21 cellular contexts compared by ENCODE assay signal in genomic region chr3:10396083-10396482, GRCh38.
A peak's percentile ranks its signal among the peaks of the same experiment; 100 is the strongest.
DNase-seq lines count a peak whose midpoint lies in the region; ATAC-seq, FAIRE-seq and TF ChIP-seq lines count a peak whose summit lies in the region.
"Had no signal": no experiment of that assay in that cellular context is flagged by ENCODE, and none has a peak within 500 bp of the region (broad histone marks: within the 10 kb centered on the region; RNA-seq: fewer than 3 reads in every experiment).

No MANE protein-coding gene starts in this region.

- DNase-seq in Right ventricle myocardium inferior (ENCODE audit: missing footprints) = peak; percentile 33
- no peak for DNase-seq in left ventricle myocardium inferior
- DNase-seq in H1 (ENCODE audit: low read depth in 1 of 2, low spot score in 2 of 2) = no peak
- no peak for DNase-seq in retina
- no peak for DNase-seq in HEK293T (ENCODE audit: extremely low spot score)
- no peak for DNase-seq in foreskin melanocyte
- DNase-seq: activated CD4-positive, alpha-beta T cell treated with anti-CD3 and anti-CD28 coated beads for 1 hour; caudate nucleus; gastrocnemius medialis; H7; islet precursor cell; KG1; natural killer cell; NCI-H1048; NCI-H2029 treated with DMSO at 0.1 percent for 48 hours; NCI-H345 had no signal

- H4K5ac ChIP-seq in H1 (ENCODE audit: insufficient read length, low read depth, low read length) = no peak overlapping the region

- no peak overlapping the region for H3K23ac ChIP-seq in H1 (ENCODE audit: insufficient read length)

- H4K20me1 ChIP-seq in OCI-LY3 (ENCODE audit: insufficient read depth, low read length) (no peaks in the 10 kb centered on the region), H1 (replicated peaks in 1 of 2; ENCODE audit: control insufficient read depth in 1 of 2, insufficient read depth in 2 of 2, low read length in 2 of 2) (no peaks in the 10 kb centered on the region)

- WGBS in H1 (ENCODE audit: extremely low coverage in 1 of 2, insufficient coverage in 1 of 2, insufficient read length in 1 of 2, insufficient replicate concordance in 2 of 2, low coverage in 1 of 2, low lambda C conversion rate in 2 of 2, missing lambda C conversion rate in 1 of 2), 2 experiments = 79% methylated on average over 4 of the region's 4 CpGs; no CpG with 5 or more reads in 1 of the 2 experiments

- no peak overlapping the region for H3K27ac ChIP-seq in left ventricle myocardium inferior (replicated peaks)
- H3K27ac ChIP-seq in OCI-LY3 (ENCODE audit: low read length) = no peak overlapping the region
- no peak overlapping the region for H3K27ac ChIP-seq in H1 (ENCODE audit: low read depth, low read length)
- H3K27ac ChIP-seq: gastrocnemius medialis, pancreas, RWPE1 had no signal

- H3K79me1 ChIP-seq in H1 (ENCODE audit: low read depth, low read length) = no peaks in the 10 kb centered on the region

- peak overlapping the region; percentile 94; the same call in 1 of the 2 replicates for H2AK5ac ChIP-seq in H1 (ENCODE audit: low read depth, low read length)

- peak overlapping the region; percentile 72; the same call in 1 of the 2 replicates for H2BK12ac ChIP-seq in H1 (ENCODE audit: low read depth, low read length)

- H3K56ac ChIP-seq in H1 (replicated peaks; ENCODE audit: insufficient read length, low read depth, low read length) = no peak overlapping the region

- no peak for FAIRE-seq in H1 (lab: Jason Lieb, UNC)
- FAIRE-seq: GM12891, pancreas had no signal

- no peaks in the 10 kb centered on the region for H3K79me2 ChIP-seq in OCI-LY3 (ENCODE audit: low read length)
- no peaks in the 10 kb centered on the region for H3K79me2 ChIP-seq in H1 (ENCODE audit: control insufficient read depth in 1 of 2, insufficient read depth in 2 of 2, low read length in 2 of 2)

- no peaks in the 10 kb centered on the region for H3K27me3 ChIP-seq in left ventricle myocardium inferior (ENCODE audit: low read depth)
- H3K27me3 ChIP-seq in OCI-LY3 (ENCODE audit: low read depth, low read length) = no peaks in the 10 kb centered on the region
- H3K27me3 ChIP-seq in H1 (replicated peaks in 1 of 4; ENCODE audit: control insufficient read depth in 3 of 4, extremely low read depth in 1 of 4, insufficient read depth in 3 of 4, low read length in 3 of 4) = no peaks in the 10 kb centered on the region; a peak in 1 of 7 replicates
- H3K27me3 ChIP-seq: gastrocnemius medialis, pancreas had no signal

- no peak for TF ChIP-seq CTCF in left ventricle myocardium inferior (IDR thresholded peaks at IDR 0.05; ENCODE audit: borderline replicate concordance)
- TF ChIP-seq CTCF in OCI-LY3 (IDR thresholded peaks at IDR 0.05; ENCODE audit: low read depth, low read length) = no peak
- TF ChIP-seq CTCF in H1 (IDR thresholded peaks at IDR 0.05; ENCODE audit: control extremely low read depth in 1 of 3, insufficient read depth in 1 of 3, low read depth in 1 of 3, low read length in 3 of 3) = no peak

- H2BK20ac ChIP-seq in H1 (ENCODE audit: low read length) = peak overlapping the region; percentile 88

- no peaks in the 10 kb centered on the region for H3K36me3 ChIP-seq in left ventricle myocardium inferior
- no peaks in the 10 kb centered on the region for H3K36me3 ChIP-seq in OCI-LY3 (replicated peaks; ENCODE audit: low read depth, low read length)
- no peaks in the 10 kb centered on the region for H3K36me3 ChIP-seq in H1 (ENCODE audit: control insufficient read depth in 2 of 4, insufficient read depth in 4 of 4, low read length in 3 of 4)
- H3K36me3 ChIP-seq: gastrocnemius medialis, pancreas had no signal

- no peak overlapping the region for H3K14ac ChIP-seq in H1 (ENCODE audit: insufficient read length)

- peak overlapping the region; percentile 52; the same call in 1 of the 2 replicates for H3K18ac ChIP-seq in H1 (ENCODE audit: extremely low read depth, low read length)

- H3K4me1 ChIP-seq in left ventricle myocardium inferior (no peaks in the 10 kb centered on the region), OCI-LY3 (ENCODE audit: low read length) (peaks cover 23% of the 10 kb centered on the region), H1 (replicated peaks in 1 of 4; ENCODE audit: control insufficient read depth in 3 of 4, insufficient read depth in 4 of 4, low read length in 3 of 4) (peaks cover 6 to 22% (median 14%) of the 10 kb centered on the region in 4 experiments)
- H3K4me1 ChIP-seq: pancreas had no signal

- no peaks in the 10 kb centered on the region for H3K23me2 ChIP-seq in H1 (ENCODE audit: low read depth, low read length)

- TF ChIP-seq POLR2A in H1 (IDR thresholded peaks at IDR 0.05; ENCODE audit: control extremely low read depth in 1 of 2, low read depth in 2 of 2, low read length in 2 of 2) = no peak

- CTCF ChIA-PET in H1 (lab: Charles Lee; ENCODE audit: partially characterized antibody) (interaction anchor here (0.5 to 1.1 kb wide), 4 partner anchors 9 to 586 kb away, joined by 3 to 4 read pairs (median 4); no protein-coding TSS in a partner anchor), HEK293T (lab: Yijun Ruan, JAX) (no interaction called here)

- no peak for TF ChIP-seq RAD21 in H1 (IDR thresholded peaks at IDR 0.05 in 1 of 2, conservative IDR thresholded peaks at IDR 0.05 in 1 of 2; ENCODE audit: low read depth in 2 of 2, low read length in 2 of 2)

- no peak overlapping the region for H2BK120ac ChIP-seq in H1 (replicated peaks; ENCODE audit: low read depth, low read length)

- no peak overlapping the region for H2AFZ ChIP-seq in OCI-LY3 (ENCODE audit: low read depth, low read length)
- no peak overlapping the region for H2AFZ ChIP-seq in H1 (ENCODE audit: low read length)

- no peak for TF ChIP-seq EP300 in H1 (IDR thresholded peaks at IDR 0.05; ENCODE audit: borderline replicate concordance in 1 of 2, low read depth in 2 of 2, low read length in 2 of 2)

- H3K4ac ChIP-seq in H1 (replicated peaks; ENCODE audit: insufficient read length, low read depth, low read length) = peak overlapping the region; percentile 16

- H4K8ac ChIP-seq in H1 (ENCODE audit: extremely low read depth, insufficient read depth, low read length) = no peak overlapping the region

- H3K9ac ChIP-seq in OCI-LY3 (ENCODE audit: low read length) = no peak overlapping the region
- no peak overlapping the region for H3K9ac ChIP-seq in H1 (replicated peaks in 1 of 4; ENCODE audit: extremely low read depth in 1 of 4, low read depth in 3 of 4, low read length in 3 of 4)

- no peak for ATAC-seq in Right ventricle myocardium inferior
- ATAC-seq: esophagus mucosa, gastrocnemius medialis, pancreas had no signal

- peak overlapping the region; percentile 36 for H3K4me2 ChIP-seq in OCI-LY3 (ENCODE audit: low read length)
- no peak overlapping the region; a peak in 1 of 4 replicates for H3K4me2 ChIP-seq in H1 (ENCODE audit: insufficient read depth in 1 of 2, low read depth in 2 of 2, low read length in 2 of 2)

- H4K91ac ChIP-seq in H1 (replicated peaks; ENCODE audit: insufficient read length, low read length) = peak overlapping the region; percentile 81

- H3K4me3 ChIP-seq in left ventricle myocardium inferior (no peak overlapping the region), OCI-LY3 (ENCODE audit: low read length) (no peak overlapping the region), H1 (ENCODE audit: extremely low read depth in 1 of 4, insufficient read depth in 2 of 4, low read depth in 3 of 4, low read length in 4 of 4) (no peak overlapping the region)
- H3K4me3 ChIP-seq: gastrocnemius medialis, pancreas had no signal

- intact Hi-C loops in Right ventricle myocardium inferior (cut with DNase I) = no loop called here
- intact Hi-C loops in left ventricle myocardium inferior (cut with micrococcal nuclease) = no loop called here

- peak overlapping the region; percentile 77; the same call in 1 of the 2 replicates for H2BK15ac ChIP-seq in H1 (ENCODE audit: low read length)

- H3K9me3 ChIP-seq in left ventricle myocardium inferior (replicated peaks) (no peaks in the 10 kb centered on the region), OCI-LY3 (ENCODE audit: insufficient read depth, low read length) (no peaks in the 10 kb centered on the region), H1 (ENCODE audit: insufficient read depth in 2 of 2, low read depth in 1 of 2, low read length in 1 of 2) (no peaks in the 10 kb centered on the region; a peak in 1 of 4 replicates)
- H3K9me3 ChIP-seq: gastrocnemius medialis, pancreas had no signal

- H2BK5ac ChIP-seq in H1 (ENCODE audit: low read depth, low read length) = peak overlapping the region; percentile 66; the same call in 1 of the 2 replicates

- POLR2A ChIA-PET in H1 (lab: Charles Lee; ENCODE audit: partially characterized antibody) (no interaction called here), HEK293T (lab: Yijun Ruan, JAX) (no interaction called here)

TF ChIP-seq in H1, 55 proteins besides CTCF, POLR2A, EP300 and RAD21 (continues in another document):
- TF ChIP-seq RNF2 (IDR thresholded peaks at IDR 0.05; ENCODE audit: borderline replicate concordance, low read depth, low read length, missing control alignments, poor library complexity, severe bottlenecking) = no peak
- TF ChIP-seq EZH2 (IDR thresholded peaks at IDR 0.05; ENCODE audit: low read depth, low read length, severe bottlenecking) = no peak
- no peak for TF ChIP-seq TAF1 (IDR thresholded peaks at IDR 0.05; ENCODE audit: low read depth, low read length)
- no peak for TF ChIP-seq TEAD4 (IDR thresholded peaks at IDR 0.05; ENCODE audit: low read depth, low read length)
- TF ChIP-seq CREB1 (IDR thresholded peaks at IDR 0.05) = no peak
- no peak for TF ChIP-seq USF2 (IDR thresholded peaks at IDR 0.05; ENCODE audit: low read length)

TF ChIP-seq in HEK293T, 16 proteins besides CTCF, POLR2A, EP300 and RAD21:
- TF ChIP-seq SP1 (IDR thresholded peaks at IDR 0.05) = no peak
- no peak for TF ChIP-seq ARNT (IDR thresholded peaks at IDR 0.05)
- no peak for TF ChIP-seq ELF4 (IDR thresholded peaks at IDR 0.05)
- no peak for TF ChIP-seq TARDBP (IDR thresholded peaks at IDR 0.05)
- no peak for TF ChIP-seq NFRKB (IDR thresholded peaks at IDR 0.05)
- no peak for TF ChIP-seq LEF1 (IDR thresholded peaks at IDR 0.05; ENCODE audit: borderline replicate concordance)
- TF ChIP-seq HDGF (IDR thresholded peaks at IDR 0.05; ENCODE audit: borderline replicate concordance) = no peak
- no peak for TF ChIP-seq FOXK2 (IDR thresholded peaks at IDR 0.05)
- TF ChIP-seq FOXA1 (IDR thresholded peaks at IDR 0.05) = no peak
- no peak for TF ChIP-seq BHLHE40 (IDR thresholded peaks at IDR 0.05; ENCODE audit: borderline replicate concordance)
- no peak for TF ChIP-seq ZNF384 (IDR thresholded peaks at IDR 0.05)
TF ChIP-seq in HEK293T: peak in this region for 0.
